33 cellular contexts compared by ENCODE assay signal in genomic region chr7:108652886-108653285, GRCh38.
"Had no signal": no experiment of that assay in that cellular context is flagged by ENCODE, and none has a peak within 500 bp of the region (broad histone marks: within the 10 kb centered on the region; RNA-seq: fewer than 3 reads in every experiment).

No MANE protein-coding gene starts in this region.

- DNase-seq: Karpas-422, Kasumi-1, MG63, MM.1S, NCI-H1048, NCI-H1092, NCI-H1092 treated with DMSO at 0.1 percent for 48 hours, NCI-H1105, NCI-H1105 treated with DMSO at 0.1 percent for 48 hours, NCI-H1417, NCI-H1417 treated with DMSO at 0.1 percent for 48 hours, NCI-H1436, NCI-H1436 treated with DMSO at 0.1 percent for 48 hours, NCI-H146, NCI-H1694, NCI-H1694 treated with DMSO at 0.1 percent for 48 hours, NCI-H187, NCI-H187 treated with DMSO at 0.1 percent for 48 hours, NCI-H1930, NCI-H2029, NCI-H2029 treated with DMSO at 0.1 percent for 48 hours, NCI-H2081, NCI-H2081 treated with DMSO at 0.1 percent for 48 hours, NCI-H2107, NCI-H2171, NCI-H2171 treated with DMSO at 0.1 percent for 48 hours, NCI-H2227 treated with DMSO at 0.1 percent for 48 hours, NCI-H226, NCI-H345, NCI-H446, NCI-H446 treated with DMSO at 0.1 percent for 48 hours, NCI-H510A, NCI-H510A treated with DMSO at 0.1 percent for 48 hours had no signal

- H3K36me3 ChIP-seq: MG63 had no signal

- H3K9me3 ChIP-seq: MG63 had no signal

- H3K27me3 ChIP-seq: MG63 had no signal

- H3K4me3 ChIP-seq: MG63 had no signal
